In the genomic region with DNA sequence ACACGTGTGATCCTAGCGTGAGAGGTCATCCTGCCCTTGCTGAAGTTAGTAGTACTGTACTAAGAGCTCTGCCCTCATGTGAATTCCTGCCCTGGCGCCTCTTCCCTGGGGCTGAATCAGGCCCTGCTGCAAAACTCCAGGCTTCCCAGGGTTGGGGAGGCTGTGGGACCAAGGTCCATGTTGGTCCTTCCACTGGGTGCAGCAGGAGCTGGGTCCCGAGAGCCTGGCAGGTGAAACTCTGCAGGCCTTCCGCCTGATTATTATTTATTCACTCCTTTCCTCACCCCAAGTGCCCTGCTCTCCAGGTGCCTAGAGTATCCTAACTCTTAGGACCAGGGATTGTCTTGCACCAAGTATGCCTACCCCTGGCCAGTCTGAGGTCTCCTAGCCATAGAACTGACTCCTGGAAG, we compare ENCODE assay signal across 20 cellular contexts. TPM values are rescaled to one million over a fixed set of nuclear protein-coding genes. Genes with fewer than 3 reads are reported as not detected.
DNase-seq lines count a peak whose midpoint lies in the region; ATAC-seq and TF ChIP-seq lines count a peak whose summit lies in the region.
"Had no signal": no experiment of that assay in that cellular context is flagged by ENCODE, and none has a peak within 500 bp of the region (broad histone marks: within the 10 kb centered on the region; RNA-seq: fewer than 3 reads in every experiment).

No MANE protein-coding gene starts in this region.

- TF ChIP-seq CTCF in IMR-90 (conservative IDR thresholded peaks at IDR 0.05; ENCODE audit: low read depth, low read length) (no peak), osteoblast (IDR thresholded peaks at IDR 0.05; ENCODE audit: extremely low read depth, low read depth, low read length) (no peak), upper lobe of left lung (IDR thresholded peaks at IDR 0.05) (no peak)

- 0 out of 2 replicates have a peak, but pooled peaks cover 1% of the 10 kb centered on the region for H3K36me3 ChIP-seq in IMR-90 (ENCODE audit: control insufficient read depth, insufficient read depth, low read length)
- H3K36me3 ChIP-seq in osteoblast (ENCODE audit: insufficient read depth, low read length): no peaks in the 10 kb centered on the region
- peaks cover 0 to 23% (median 3%) of the 10 kb centered on the region in 4 donors for H3K36me3 ChIP-seq in upper lobe of left lung

- H3K9me3 ChIP-seq in IMR-90 (ENCODE audit: control insufficient read depth, insufficient read depth, low read length) (no peaks in the 10 kb centered on the region), osteoblast (ENCODE audit: low read depth, low read length) (no peaks in the 10 kb centered on the region), upper lobe of left lung (no peaks in the 10 kb centered on the region)
- H3K9me3 ChIP-seq: left lung, tibial nerve had no signal

- H3K9ac ChIP-seq in IMR-90 (ENCODE audit: low read depth, low read length): no peak overlapping the region

- no peak overlapping the region for H4K5ac ChIP-seq in IMR-90 (ENCODE audit: low read depth, low read length)

- H3K27me3 ChIP-seq in IMR-90 (ENCODE audit: control insufficient read depth, insufficient read depth, low read length): no peaks in the 10 kb centered on the region
- no peaks in the 10 kb centered on the region for H3K27me3 ChIP-seq in osteoblast (ENCODE audit: insufficient read depth, low read length)
- H3K27me3 ChIP-seq in upper lobe of left lung: no peaks in the 10 kb centered on the region
- H3K27me3 ChIP-seq: left lung, tibial nerve had no signal

- in situ Hi-C loops in IMR-90 (cut with MboI; ENCODE audit: low sequenced_read_pairs): no loop called here

- no peaks in the 10 kb centered on the region for H3K79me1 ChIP-seq in IMR-90 (ENCODE audit: low read depth in 1 of 2, low read length in 2 of 2)

- no peak overlapping the region for H2AK9ac ChIP-seq in IMR-90 (replicated peaks; ENCODE audit: low read depth, low read length, poor library complexity)

- no peaks in the 10 kb centered on the region for H3K79me2 ChIP-seq in osteoblast (ENCODE audit: insufficient read depth, low read length)

- H4K91ac ChIP-seq in IMR-90 (ENCODE audit: insufficient read depth, low read depth, low read length): no peak overlapping the region

- peak overlapping the region; percentile 39; the same call in 1 of the 2 replicates for H2AK5ac ChIP-seq in IMR-90 (ENCODE audit: low read depth, low read length)

- H4K8ac ChIP-seq in IMR-90 (ENCODE audit: low read depth in 2 of 2, low read length in 2 of 2): no peak overlapping the region

- DNase-seq in IMR-90 (no peak), caudate nucleus (lab: John Stamatoyannopoulos, UW) (no peak), osteoblast (ENCODE audit: insufficient read length, low spot score, missing footprints) (peak; percentile 41), upper lobe of left lung (no peak)
- no peak for DNase-seq in stimulated activated naive CD8-positive, alpha-beta T cell treated with anti-CD3 and anti-CD28 coated beads, Interleukin-15, Interleukin-2, amounts not matched to agents 100 U/mL and 50 U/mL, for 24 hours
- DNase-seq: activated CD4-positive, alpha-beta T cell treated with anti-CD3 and anti-CD28 coated beads for 1 hour; activated effector memory CD4-positive, alpha-beta T cell treated with anti-CD3 and anti-CD28 coated beads, Interleukin-2, amount 50 U/mL, for 16 hours; activated naive CD8-positive, alpha-beta T cell treated with anti-CD3 and anti-CD28 coated beads, Interleukin-2, amount 10 ng/mL, durations not matched to agents 7 days and 5 days; cerebellar nuclear complex; H9; Karpas-422; NCI-H510A treated with DMSO at 0.1 percent for 48 hours; PC-9; stimulated activated CD4-positive, alpha-beta T cell treated with anti-CD3 and anti-CD28 coated beads, Interleukin-12 subunit alpha, Interleukin-12 subunit beta, amount 100 ng/mL, for 4 hours; stimulated activated CD4-positive, alpha-beta T cell treated with anti-CD3 and anti-CD28 coated beads, Interleukin-4, amount 100 ng/mL, for 24 hours had no signal

- H3K4ac ChIP-seq in IMR-90 (ENCODE audit: low read depth, low read length): no peak overlapping the region

- no peak overlapping the region for H3K23ac ChIP-seq in IMR-90 (ENCODE audit: low read depth, low read length)

- intact Hi-C loops in IMR-90 (cut with micrococcal nuclease): no loop called here

- H2BK15ac ChIP-seq in IMR-90 (ENCODE audit: low read depth, low read length): no peak overlapping the region

- H4K20me1 ChIP-seq in IMR-90 (ENCODE audit: insufficient read depth, low read length): no peaks in the 10 kb centered on the region
- H4K20me1 ChIP-seq in osteoblast (ENCODE audit: insufficient read depth, low read length): no peaks in the 10 kb centered on the region

- H2AFZ ChIP-seq in IMR-90 (replicated peaks; ENCODE audit: low read length, poor library complexity): no peak overlapping the region
- H2AFZ ChIP-seq in osteoblast (ENCODE audit: low read length): no peak overlapping the region
- H2AFZ ChIP-seq: PC-9 had no signal

- no peak overlapping the region for H2BK120ac ChIP-seq in IMR-90 (ENCODE audit: low read depth, low read length)

- no peak overlapping the region for H2BK20ac ChIP-seq in IMR-90 (ENCODE audit: low read depth, low read length)

- no TSS peak for BruUV-seq in IMR-90 (replicated peaks; lab: Mats Ljungman, UMichigan)

- H3K4me2 ChIP-seq in IMR-90 (ENCODE audit: low read depth, low read length): no peak overlapping the region
- H3K4me2 ChIP-seq in osteoblast (ENCODE audit: insufficient read depth, low read length): no peak overlapping the region
- H3K4me2 ChIP-seq: PC-9 had no signal

- POLR2A ChIA-PET in IMR-90 (lab: Charles Lee; ENCODE audit: unreplicated experiment): no interaction called here

- CTCF ChIA-PET in IMR-90 (lab: Yijun Ruan, JAX): interaction anchor here (0.9 kb wide), 1 partner anchor 14 kb away, joined by 3 read pairs; no protein-coding TSS in a partner anchor

- H3K56ac ChIP-seq in IMR-90 (ENCODE audit: extremely low read depth, insufficient read depth, low read length): no peak overlapping the region

- dilution Hi-C loops in IMR-90 (cut with HindIII; ENCODE audit: low sequenced_read_pairs, unreplicated experiment): no loop called here

- WGBS in IMR-90 (ENCODE audit: extremely low coverage in 2 of 2, insufficient read length in 1 of 2), 2 experiments: no CpG with 5 or more reads among the region's 5 CpGs
- 85 to 90% methylated on average over 2 to 5 of the region's 5 CpGs for WGBS in upper lobe of left lung, 2 donors

- H3K18ac ChIP-seq in IMR-90 (ENCODE audit: low read depth, low read length): no peak overlapping the region

- TF ChIP-seq POLR2A in IMR-90 (IDR thresholded peaks at IDR 0.05; ENCODE audit: low read depth, low read length) (no peak), upper lobe of left lung (IDR thresholded peaks at IDR 0.05) (no peak)

- H3K27ac ChIP-seq in IMR-90 (ENCODE audit: insufficient read depth, low read length) (no peak overlapping the region), caudate nucleus (ENCODE audit: low read depth, low read length) (peak overlapping the region; percentile 78), osteoblast (ENCODE audit: low read depth, low read length) (no peak overlapping the region), upper lobe of left lung (no peak overlapping the region)
- H3K27ac ChIP-seq: left lung, PC-9 had no signal

- no peak overlapping the region for H2BK5ac ChIP-seq in IMR-90 (ENCODE audit: low read depth, low read length, poor library complexity, severe bottlenecking)

- H3K14ac ChIP-seq in IMR-90 (replicated peaks; ENCODE audit: low read depth, low read length): no peak overlapping the region

- H3K4me1 ChIP-seq in IMR-90 (ENCODE audit: control insufficient read depth, insufficient read depth, low read length) (peaks cover 7% of the 10 kb centered on the region), osteoblast (ENCODE audit: insufficient read depth, low read length) (peaks cover 13% of the 10 kb centered on the region), upper lobe of left lung (peaks cover 7 to 17% (median 10%) of the 10 kb centered on the region in 4 donors)

- no peak for ATAC-seq in IMR-90 (ENCODE audit: low read depth)
- ATAC-seq in HG02885 (IDR thresholded peaks at IDR 0.05; ENCODE audit: poor library complexity, unreplicated experiment): no peak
- no peak for ATAC-seq in upper lobe of left lung (ENCODE audit: low FRiP score in 2 of 2)
- ATAC-seq in stimulated activated naive CD8-positive, alpha-beta T cell treated with anti-CD3 and anti-CD28 coated beads, Interleukin-15, Interleukin-2, amounts not matched to agents 100 U/mL and 50 U/mL, for 24 hours: no peak
- ATAC-seq: left lung; natural killer cell treated with Interleukin-12 subunit alpha and Interleukin-12 subunit beta and Interleukin-15 and Interleukin-18, amount 100 ng/mL, for 72 hours had no signal

- no peak for TF ChIP-seq RAD21 in IMR-90 (IDR thresholded peaks at IDR 0.05; ENCODE audit: low read length)

- peaks cover 4% of the 10 kb centered on the region; the same call in 1 of the 2 replicates for H3K9me1 ChIP-seq in IMR-90 (ENCODE audit: insufficient read depth, low read length)

- no peak for TF ChIP-seq EP300 in upper lobe of left lung (IDR thresholded peaks at IDR 0.05)

- no peak overlapping the region for H3K4me3 ChIP-seq in IMR-90 (ENCODE audit: insufficient read depth, low read depth, low read length)
- no peak overlapping the region for H3K4me3 ChIP-seq in osteoblast (ENCODE audit: insufficient read depth, low read length)
- H3K4me3 ChIP-seq in upper lobe of left lung: no peak overlapping the region
- H3K4me3 ChIP-seq: left lung, PC-9, tibial nerve had no signal

RNA-seq across cellular contexts. Expression of gene CNNM3, which starts 5.3 kb away (rescaled TPM):
- total RNA-seq in IMR-90 (2012; rRNA removed) (2.2 and 2.3 TPM in 2 replicates), osteoblast (8.7 and 8.8 TPM in 2 replicates), upper lobe of left lung (10 to 100 TPM; 17.2 to 52.4 (median 26.5) TPM)
- polyA plus RNA-seq in IMR-90 (2012; rRNA removed): 6.1 and 6.3 TPM in 2 replicates
- 4.7 and 6.3 TPM in 2 replicates for polyA plus RNA-seq in IMR-90 (2012; cell fraction: cytosol; rRNA removed)
- polyA plus RNA-seq in IMR-90 (2012; cell fraction: nucleus; rRNA removed; ENCODE audit: low replicate concordance): 7.9 and 10.3 TPM in 2 replicates

RNA-seq across cellular contexts. Expression of gene ANKRD23, which starts 33.0 kb away (rescaled TPM):
- total RNA-seq in IMR-90 (2012; rRNA removed) (0.54 and 0.83 TPM in 2 replicates), osteoblast (1.8 and 2.1 TPM in 2 replicates), upper lobe of left lung (10 to 100 TPM in 2 of 6 donors, 1 to 10 TPM in 4; 2.0 to 27.2 (median 2.8) TPM)
- polyA plus RNA-seq in IMR-90 (2012; rRNA removed): 1.5 and 1.6 TPM in 2 replicates
- 0.19 and 0.77 TPM in 2 replicates for polyA plus RNA-seq in IMR-90 (2012; cell fraction: cytosol; rRNA removed)
- 9.2 and 17.0 TPM in 2 replicates for polyA plus RNA-seq in IMR-90 (2012; cell fraction: nucleus; rRNA removed; ENCODE audit: low replicate concordance)
- polyA plus RNA-seq: CD14-positive monocyte had no signal

RNA-seq across cellular contexts. Expression of gene ANKRD39, which starts 47.0 kb away (rescaled TPM):
- 12.5 and 13.6 TPM in 2 replicates for total RNA-seq in IMR-90 (2012; rRNA removed)
- 15.9 and 17.0 TPM in 2 replicates for polyA plus RNA-seq in IMR-90 (2012; rRNA removed)
- 13.1 and 24.9 TPM in 2 replicates for polyA plus RNA-seq in IMR-90 (2012; cell fraction: cytosol; rRNA removed)
- polyA plus RNA-seq in IMR-90 (2012; cell fraction: nucleus; rRNA removed; ENCODE audit: low replicate concordance): 13.0 and 25.7 TPM in 2 replicates
- total RNA-seq in osteoblast: 5.1 and 5.9 TPM in 2 replicates
- 10 to 100 TPM in 3 of 6 donors, 1 to 10 TPM in 3; 7.1 to 13.6 (median 11.3) TPM for total RNA-seq in upper lobe of left lung

RNA-seq across cellular contexts. Expression of gene CNNM4, which starts 50.1 kb away (rescaled TPM):
- 1.4 and 2.0 TPM in 2 replicates for total RNA-seq in IMR-90 (2012; rRNA removed)
- 4.1 and 4.6 TPM in 2 replicates for polyA plus RNA-seq in IMR-90 (2012; rRNA removed)
- 2.7 and 3.6 TPM in 2 replicates for polyA plus RNA-seq in IMR-90 (2012; cell fraction: cytosol; rRNA removed)
- polyA plus RNA-seq in IMR-90 (2012; cell fraction: nucleus; rRNA removed; ENCODE audit: low replicate concordance): 4.3 TPM in 2 replicates
- total RNA-seq in osteoblast: 5.0 and 5.1 TPM in 2 replicates
- 10 to 100 TPM; 12.8 to 26.9 (median 22.1) TPM for total RNA-seq in upper lobe of left lung

RNA-seq across cellular contexts. Expression of gene SEMA4C, which starts 59.1 kb away (rescaled TPM):
- total RNA-seq in IMR-90 (2012; rRNA removed) (13.3 and 15.8 TPM in 2 replicates), osteoblast (28.0 and 29.7 TPM in 2 replicates), upper lobe of left lung (10 to 100 TPM; 14.0 to 43.6 (median 24.2) TPM)
- 24.3 and 25.5 TPM in 2 replicates for polyA plus RNA-seq in IMR-90 (2012; rRNA removed)
- 15.1 and 22.2 TPM in 2 replicates for polyA plus RNA-seq in IMR-90 (2012; cell fraction: cytosol; rRNA removed)
- 38.1 and 86.4 TPM in 2 replicates for polyA plus RNA-seq in IMR-90 (2012; cell fraction: nucleus; rRNA removed; ENCODE audit: low replicate concordance)
